8 cellular contexts compared by ENCODE assay signal in the genomic region with DNA sequence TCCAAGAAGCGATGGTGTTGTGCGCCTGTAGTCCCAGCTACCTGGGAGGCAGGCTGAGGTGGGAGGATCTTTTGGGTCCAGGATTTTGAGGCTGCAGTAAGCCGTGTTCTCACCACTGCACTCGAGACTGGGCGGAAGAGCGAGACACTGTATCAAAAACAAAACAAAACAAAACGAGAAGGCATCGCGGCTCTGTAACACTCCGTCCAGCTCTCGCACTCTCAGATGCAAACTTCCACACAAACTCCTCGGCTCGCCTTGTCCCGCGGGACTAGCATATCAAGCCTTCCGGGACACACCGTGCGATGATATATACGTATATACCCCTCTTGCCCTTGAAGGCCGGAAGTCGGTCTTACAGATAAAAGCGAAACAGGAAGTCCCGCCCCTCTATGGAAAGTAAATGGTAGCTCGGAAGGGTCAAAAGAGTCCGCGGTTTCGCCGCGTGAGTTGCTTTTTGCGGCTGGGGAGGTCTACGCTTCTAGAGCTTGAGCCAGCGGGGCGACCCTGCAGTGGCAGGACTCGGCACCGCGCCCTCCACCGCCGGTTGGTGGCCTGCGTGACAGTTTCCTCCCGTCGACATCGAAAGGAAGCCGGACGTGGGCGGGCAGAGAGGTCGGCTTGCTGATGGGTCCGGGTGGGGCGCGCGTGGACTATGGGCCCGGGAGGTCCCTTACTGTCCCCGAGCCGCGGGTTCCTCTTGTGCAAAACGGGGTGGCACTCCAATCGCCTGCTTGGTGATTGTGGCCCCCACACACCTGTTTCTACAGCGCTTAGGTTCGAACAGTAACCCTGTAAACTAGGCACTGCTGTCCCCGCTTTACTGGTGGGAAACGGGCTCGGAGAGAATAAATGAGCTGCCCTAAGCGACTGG. TPM values are rescaled to one million over a fixed set of nuclear protein-coding genes. Genes with fewer than 3 reads are reported as not detected.
DNase-seq lines count a peak whose midpoint lies in the region; ATAC-seq and TF ChIP-seq lines count a peak whose summit lies in the region.

A gene with protein sequence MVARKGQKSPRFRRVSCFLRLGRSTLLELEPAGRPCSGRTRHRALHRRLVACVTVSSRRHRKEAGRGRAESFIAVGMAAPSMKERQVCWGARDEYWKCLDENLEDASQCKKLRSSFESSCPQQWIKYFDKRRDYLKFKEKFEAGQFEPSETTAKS (plus strand): TSS at position 393 of the 874 bp plus-strand sequence. CDS start 11 bp downstream, at position 404.

- no peaks in the 10 kb centered on the region for H3K9me3 ChIP-seq in esophagus (ENCODE audit: control insufficient read depth in 2 of 2, insufficient read depth in 1 of 2, low read depth in 1 of 2, low read length in 1 of 2)
- no peaks in the 10 kb centered on the region for H3K9me3 ChIP-seq in mucosa of stomach (ENCODE audit: control insufficient read depth, low read length)

- peak; percentile 96 for ATAC-seq in GM21717 (IDR thresholded peaks at IDR 0.05; ENCODE audit: unreplicated experiment)

- no peaks in the 10 kb centered on the region for H3K9me3 Mint-ChIP-seq in activated T-cell treated with anti-CD3 and anti-CD28 coated beads, Interleukin-2, amount 50 U/mL, for 24 hours

- H3K36me3 ChIP-seq in esophagus (ENCODE audit: control insufficient read depth in 2 of 2, insufficient read depth in 2 of 2, low read length in 1 of 2) (peaks cover 0 to 12% of the 10 kb centered on the region in 2 donors), mucosa of stomach (ENCODE audit: control insufficient read depth, insufficient read depth, low read length) (peaks cover 6% of the 10 kb centered on the region)

- in situ Hi-C loops in KBM-7 (cut with MboI; ENCODE audit: low pct_unique_long_range_greater_than_20kb, low sequenced_read_pairs): no loop called here

- H3K27me3 ChIP-seq in esophagus (ENCODE audit: control insufficient read depth in 1 of 2, insufficient read depth in 2 of 2, low read length in 2 of 2) (no peaks in the 10 kb centered on the region), mucosa of stomach (ENCODE audit: control insufficient read depth, insufficient read depth, low read length) (no peaks in the 10 kb centered on the region)

- peak within 1 kb of the TSS; percentile 98 for H3K4me3 Mint-ChIP-seq in activated T-cell treated with anti-CD3 and anti-CD28 coated beads, Interleukin-2, amount 50 U/mL, for 24 hours

- peak within 1 kb of the TSS; percentile 97 for H3K9ac ChIP-seq in mucosa of stomach (ENCODE audit: low read length)

- H3K4me1 Mint-ChIP-seq in activated T-cell treated with anti-CD3 and anti-CD28 coated beads, Interleukin-2, amount 50 U/mL, for 24 hours (ENCODE audit: low read depth): peaks cover 65% of the 10 kb centered on the region

- WGBS in esophagus, 2 donors: 0% methylated on average over 62 of the region's 62 CpGs

- peak within 1 kb of the TSS; percentile 94 to 99 for H3K27ac ChIP-seq in esophagus (ENCODE audit: low read depth in 2 of 2, low read length in 1 of 2)

- H3K4me3 ChIP-seq in esophagus (ENCODE audit: low read depth in 1 of 2, low read length in 2 of 2): peak within 1 kb of the TSS; percentile 85 to 93
- H3K4me3 ChIP-seq in mucosa of stomach (ENCODE audit: low read length): peak within 1 kb of the TSS; percentile 86

- no peaks in the 10 kb centered on the region for H3K27me3 Mint-ChIP-seq in activated T-cell treated with anti-CD3 and anti-CD28 coated beads, Interleukin-2, amount 50 U/mL, for 24 hours

- peaks cover 0 to 2% of the 10 kb centered on the region in 2 donors for H3K4me1 ChIP-seq in esophagus (ENCODE audit: control insufficient read depth in 2 of 2, insufficient read depth in 2 of 2, low read length in 1 of 2)
- H3K4me1 ChIP-seq in mucosa of stomach (ENCODE audit: control insufficient read depth, insufficient read depth, low read length): peaks cover 5% of the 10 kb centered on the region

- DNase-seq in DMS53 (lab: John Stamatoyannopoulos, UW) (peak; percentile 98), KBM-7 (peak; percentile 98)
- DNase-seq in activated T-cell treated with anti-CD3 and anti-CD28 coated beads, Interleukin-2, amount 50 U/mL, for 24 hours: peak; percentile 94
- peak; percentile 75 to 79 for DNase-seq in stimulated activated CD8-positive, alpha-beta memory T cell treated with anti-CD3 and anti-CD28 coated beads, Interleukin-7, amount 100 ng/mL, for 1 hour (ENCODE audit: low read depth in 2 of 2)

- H3K27ac Mint-ChIP-seq in activated T-cell treated with anti-CD3 and anti-CD28 coated beads, Interleukin-2, amount 50 U/mL, for 24 hours: peak within 1 kb of the TSS; percentile 100

- peaks cover 56% of the 10 kb centered on the region for H3K36me3 Mint-ChIP-seq in activated T-cell treated with anti-CD3 and anti-CD28 coated beads, Interleukin-2, amount 50 U/mL, for 24 hours (ENCODE audit: low read depth)

TF ChIP-seq in PFSK-1, 5 proteins besides CTCF, POLR2A, EP300 and RAD21:
- peak; percentile 65 for TF ChIP-seq FOXP2 (optimal IDR thresholded peaks at IDR 0.05; ENCODE audit: borderline replicate concordance, extremely low read depth, extremely low read length, insufficient read depth)
- peak; percentile 3 to 51; a peak in 2 of 4 replicates for TF ChIP-seq REST (IDR thresholded peaks at IDR 0.05; ENCODE audit: insufficient read depth in 1 of 2, low read depth in 2 of 2, low read length in 2 of 2)
- peak; percentile 85 for TF ChIP-seq TAF1 (IDR thresholded peaks at IDR 0.05; ENCODE audit: borderline replicate concordance, insufficient read depth, low read length)
- peak; percentile 98 for TF ChIP-seq POLR2AphosphoS5 (IDR thresholded peaks at IDR 0.05; ENCODE audit: low read depth, low read length)
- peak; percentile 74; the same call in 1 of the 2 replicates for TF ChIP-seq SIN3A (IDR thresholded peaks at IDR 0.05; ENCODE audit: borderline replicate concordance, insufficient read depth, low read length)
TF ChIP-seq in PFSK-1: peak in this region for 5.

RNA-seq across cellular contexts. Expression of the gene that starts here (rescaled TPM):
- polyA plus RNA-seq in PFSK-1 (2012; ENCODE audit: insufficient read length, low read depth): 69.2 TPM
- polyA plus RNA-seq in esophagus: 10 to 100 TPM; 52.2 to 67.7 TPM

Comparison
In these comparisons a context has a peak if more than half of its experiments do, and no peak if none do; other contexts are left out.
1. Peak in every context shown above with its lines: DNase-seq, ATAC-seq, H3K4me3 ChIP-seq and H3K27ac ChIP-seq.